Comparison of ENCODE assay signal across 1 cellular context in the genomic region with DNA sequence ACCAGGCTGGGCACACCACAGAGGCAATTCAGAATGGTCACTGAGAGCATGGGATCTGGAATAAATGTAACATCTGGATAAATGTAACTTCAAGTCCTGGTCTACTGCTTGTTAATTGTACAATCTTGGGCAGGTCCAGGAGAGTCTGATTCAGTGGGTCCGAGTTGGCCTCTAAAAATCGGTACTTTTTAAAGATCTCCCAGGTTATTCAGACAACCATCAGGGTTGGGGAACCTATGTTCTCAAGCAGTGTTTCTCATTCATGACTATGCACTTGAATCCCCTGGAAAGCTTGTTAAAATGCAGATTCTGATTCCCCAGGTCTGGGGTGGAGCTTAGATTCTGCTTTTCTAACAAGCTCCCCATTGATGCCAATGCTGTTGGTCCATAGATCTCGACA.
TF ChIP-seq lines count a peak whose summit lies in the region.

No MANE protein-coding gene starts in this region.

TF ChIP-seq in K562, 482 proteins besides CTCF, POLR2A, EP300 and RAD21:
- peak; percentile 52 for TF ChIP-seq RBFOX2 (IDR thresholded peaks at IDR 0.05; ENCODE audit: low read depth, low read length)
- no peak for TF ChIP-seq ZNF699 (CRISPR knock-in tag; IDR thresholded peaks at IDR 0.05; ENCODE audit: insufficient replicate concordance)
- peak; percentile 57 for TF ChIP-seq POLR2G (IDR thresholded peaks at IDR 0.05; ENCODE audit: low read depth, low read length)
- peak; percentile 42; the same call in 1 of the 2 replicates for TF ChIP-seq POLR2AphosphoS5 (IDR thresholded peaks at IDR 0.05; ENCODE audit: control insufficient read depth, insufficient read depth, low read depth, low read length)
